27 cellular contexts compared by ENCODE assay signal in the genomic region with DNA sequence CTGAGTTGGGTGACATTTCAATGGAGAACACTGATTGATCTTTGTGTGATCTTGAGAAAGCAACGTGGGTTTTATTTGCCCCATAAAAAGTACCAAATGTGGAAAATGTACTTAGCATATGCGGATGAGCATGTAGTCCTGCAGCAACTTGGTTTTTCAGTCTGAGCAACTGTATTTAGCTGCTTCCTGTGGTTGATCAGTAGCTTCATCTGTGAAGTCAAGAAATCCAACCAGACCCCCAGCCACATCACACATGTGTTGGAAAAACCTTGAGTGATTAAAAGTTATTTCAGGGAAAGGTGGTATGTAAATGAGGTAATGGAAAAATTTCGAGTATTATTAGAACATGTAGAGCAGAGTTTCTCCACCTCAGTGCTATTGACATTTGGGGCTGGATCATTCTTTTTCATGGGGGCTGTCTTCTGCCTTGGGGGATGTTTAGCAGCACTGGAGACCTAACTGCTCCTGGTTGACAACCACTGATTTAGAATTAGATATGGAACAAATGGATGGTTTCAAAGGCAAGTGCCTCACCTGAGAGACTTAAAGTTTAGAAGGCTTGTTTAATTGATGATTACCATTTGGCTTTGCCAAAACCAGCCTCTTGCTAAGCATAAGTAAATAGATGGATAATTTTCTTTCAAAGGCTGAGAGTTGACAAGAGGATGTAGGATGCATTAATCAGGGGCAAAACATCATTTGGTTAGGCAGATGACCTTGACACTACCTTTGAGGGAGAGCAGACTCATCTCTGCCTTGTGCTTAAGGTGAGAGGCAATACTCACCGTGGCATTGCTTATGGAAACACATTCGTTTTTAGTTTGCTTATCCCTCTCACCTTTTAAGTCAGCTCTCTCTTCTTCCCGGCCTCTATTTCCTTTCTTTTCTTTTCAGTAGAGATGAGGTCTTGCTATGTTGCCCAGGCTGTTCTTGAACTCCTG.
DNase-seq lines count a peak whose midpoint lies in the region; ATAC-seq and TF ChIP-seq lines count a peak whose summit lies in the region.
"Had no signal": no experiment of that assay in that cellular context is flagged by ENCODE, and none has a peak within 500 bp of the region (broad histone marks: within the 10 kb centered on the region; RNA-seq: fewer than 3 reads in every experiment).

No MANE protein-coding gene starts in this region.

- peaks cover 0 to 21% (median 10%) of the 10 kb centered on the region in 10 experiments; a peak in 14 of 20 replicates for H3K4me1 ChIP-seq in BLaER1 treated with 17β-estradiol and CSF1 and Interleukin-3, amounts not matched to agents 10 nM and 100 nM
- no peaks in the 10 kb centered on the region for H3K4me1 ChIP-seq in neural progenitor cell
- H3K4me1 ChIP-seq: stomach, uterus had no signal

- H3K4me1 Mint-ChIP-seq in activated CD4-positive, alpha-beta T cell treated with anti-CD3 and anti-CD28 coated beads, Interleukin-2, amount 10 ng/mL, durations not matched to agents 24 days and 14 days: peaks cover 30% of the 10 kb centered on the region
- peaks cover 21% of the 10 kb centered on the region for H3K4me1 Mint-ChIP-seq in activated CD4-positive, alpha-beta T cell treated with anti-CD3 and anti-CD28 coated beads, Interleukin-2, amount 10 ng/mL, durations not matched to agents 7 days and 5 days
- peaks cover 12% of the 10 kb centered on the region for H3K4me1 Mint-ChIP-seq in T-helper 2 cell treated with Interferon-gamma antibody and Interleukin-4, amounts not matched to agents 5 μg/mL and 100 μg/mL, for 36 hours (ENCODE audit: low read depth)
- peaks cover 11% of the 10 kb centered on the region for H3K4me1 Mint-ChIP-seq in neural progenitor cell

- H3K79me2 ChIP-seq in neural progenitor cell (ENCODE audit: low read depth): no peaks in the 10 kb centered on the region

- CTCF ChIA-PET in activated CD4-positive, alpha-beta T cell treated with anti-CD3 and anti-CD28 coated beads, Interleukin-2, amount 10 ng/mL, durations not matched to agents 7 days and 5 days (lab: Charles Lee): no interaction called here

- H4K20me1 ChIP-seq in BLaER1 treated with 17β-estradiol and CSF1 and Interleukin-3, amounts not matched to agents 10 nM and 100 nM: no peaks in the 10 kb centered on the region
- no peaks in the 10 kb centered on the region for H4K20me1 ChIP-seq in neural progenitor cell (ENCODE audit: low read depth)

- H3K9me3 ChIP-seq in BLaER1 treated with 17β-estradiol and CSF1 and Interleukin-3, amounts not matched to agents 10 nM and 100 nM (replicated peaks in 1 of 11): peaks cover 6 to 15% (median 10%) of the 10 kb centered on the region in 11 experiments; a peak in 20 of 22 replicates
- H3K9me3 ChIP-seq in neural progenitor cell (ENCODE audit: low read depth): no peaks in the 10 kb centered on the region
- H3K9me3 ChIP-seq: thyroid gland, uterus had no signal

- intact Hi-C loops in activated CD4-positive, alpha-beta T cell treated with anti-CD3 and anti-CD28 coated beads, Interleukin-2, amount 10 ng/mL, durations not matched to agents 24 days and 14 days (cut with micrococcal nuclease): loop anchor here (2.0 kb wide), 1 partner anchor 57 kb away; no protein-coding TSS in a partner anchor

- H3K27me3 ChIP-seq in BLaER1 treated with 17β-estradiol and CSF1 and Interleukin-3, amounts not matched to agents 10 nM and 100 nM: no peaks in the 10 kb centered on the region; a peak in 1 of 22 replicates
- no peaks in the 10 kb centered on the region for H3K27me3 ChIP-seq in neural progenitor cell
- H3K27me3 ChIP-seq: brain microvascular endothelial cell, stomach, thyroid gland, uterus had no signal

- no peak overlapping the region for H3K4me3 ChIP-seq in BLaER1 treated with 17β-estradiol and CSF1 and Interleukin-3, amounts not matched to agents 10 nM and 100 nM
- H3K4me3 ChIP-seq in neural progenitor cell: no peak overlapping the region
- H3K4me3 ChIP-seq: stomach, thyroid gland, uterus had no signal

- H3K9ac ChIP-seq in BLaER1 treated with 17β-estradiol and CSF1 and Interleukin-3, amounts not matched to agents 10 nM and 100 nM: no peak overlapping the region
- H3K9ac ChIP-seq in neural progenitor cell: no peak overlapping the region

- DNase-seq in activated CD4-positive, alpha-beta T cell treated with anti-CD3 and anti-CD28 coated beads, Interleukin-2, amount 10 ng/mL, durations not matched to agents 24 days and 14 days: no peak
- DNase-seq in activated CD4-positive, alpha-beta T cell treated with anti-CD3 and anti-CD28 coated beads, Interleukin-2, amount 10 ng/mL, durations not matched to agents 7 days and 5 days: no peak
- peak; percentile 4 for DNase-seq in T-helper 2 cell treated with Interferon-gamma antibody and Interleukin-4, amounts not matched to agents 5 μg/mL and 100 μg/mL, for 36 hours (ENCODE audit: low spot score)
- no peak for DNase-seq in neural progenitor cell (ENCODE audit: low spot score)
- DNase-seq in AML-193 (lab: John Stamatoyannopoulos, UW): no peak
- DNase-seq in stimulated activated CD4-positive, alpha-beta T cell treated with anti-CD3 and anti-CD28 coated beads, Interleukin-1b, Interleukin-23, amount 100 ng/mL, for 48 hours: no peak
- DNase-seq: activated CD4-positive, alpha-beta T cell treated with anti-CD3 and anti-CD28 coated beads, Interleukin-2, amount 50 U/mL, for 1 hour; activated gamma-delta T cell; amniotic stem cell; brain microvascular endothelial cell; EL; glutamatergic neuron; HCEC 1CT; mammary epithelial cell; NCI-H1417; NCI-H2029; NCI-H526 treated with DMSO at 0.1 percent for 48 hours; nephron progenitor cell; stomach; T1000; thyroid gland; uterus had no signal

- POLR2A ChIA-PET in activated CD4-positive, alpha-beta T cell treated with anti-CD3 and anti-CD28 coated beads, Interleukin-2, amount 10 ng/mL, durations not matched to agents 7 days and 5 days (lab: Charles Lee): no interaction called here

- TF ChIP-seq CTCF in neural progenitor cell (IDR thresholded peaks at IDR 0.05): no peak

- peak overlapping the region; percentile 70 for H3K27ac Mint-ChIP-seq in activated CD4-positive, alpha-beta T cell treated with anti-CD3 and anti-CD28 coated beads, Interleukin-2, amount 10 ng/mL, durations not matched to agents 24 days and 14 days
- no peak overlapping the region for H3K27ac Mint-ChIP-seq in activated CD4-positive, alpha-beta T cell treated with anti-CD3 and anti-CD28 coated beads, Interleukin-2, amount 10 ng/mL, durations not matched to agents 7 days and 5 days
- H3K27ac Mint-ChIP-seq in T-helper 2 cell treated with Interferon-gamma antibody and Interleukin-4, amounts not matched to agents 5 μg/mL and 100 μg/mL, for 36 hours: no peak overlapping the region
- H3K27ac Mint-ChIP-seq in neural progenitor cell: no peak overlapping the region
- H3K27ac Mint-ChIP-seq: B cell, nephron progenitor cell had no signal

- H3K4me2 ChIP-seq in BLaER1 treated with 17β-estradiol and CSF1 and Interleukin-3, amounts not matched to agents 10 nM and 100 nM: peak overlapping the region in 7 of 11 experiments; percentile 21 to 53 (median 50); a peak in 13 of 22 replicates
- no peak overlapping the region for H3K4me2 ChIP-seq in neural progenitor cell

- H3K4me3 Mint-ChIP-seq in activated CD4-positive, alpha-beta T cell treated with anti-CD3 and anti-CD28 coated beads, Interleukin-2, amount 10 ng/mL, durations not matched to agents 24 days and 14 days: peak overlapping the region; percentile 26
- no peak overlapping the region for H3K4me3 Mint-ChIP-seq in activated CD4-positive, alpha-beta T cell treated with anti-CD3 and anti-CD28 coated beads, Interleukin-2, amount 10 ng/mL, durations not matched to agents 7 days and 5 days
- no peak overlapping the region for H3K4me3 Mint-ChIP-seq in T-helper 2 cell treated with Interferon-gamma antibody and Interleukin-4, amounts not matched to agents 5 μg/mL and 100 μg/mL, for 36 hours
- H3K4me3 Mint-ChIP-seq in neural progenitor cell: peak overlapping the region; percentile 12
- H3K4me3 Mint-ChIP-seq: B cell, nephron progenitor cell had no signal

- no peak for ATAC-seq in HG03159 (IDR thresholded peaks at IDR 0.05; ENCODE audit: unreplicated experiment)
- ATAC-seq: esophagus mucosa had no signal

- no peak overlapping the region for H3K27ac ChIP-seq in BLaER1 treated with 17β-estradiol and CSF1 and Interleukin-3, amounts not matched to agents 10 nM and 100 nM
- H3K27ac ChIP-seq in neural progenitor cell: no peak overlapping the region
- H3K27ac ChIP-seq: brain microvascular endothelial cell, stomach, thyroid gland, uterus, VCaP had no signal

- H3K27me3 Mint-ChIP-seq in activated CD4-positive, alpha-beta T cell treated with anti-CD3 and anti-CD28 coated beads, Interleukin-2, amount 10 ng/mL, durations not matched to agents 24 days and 14 days: no peaks in the 10 kb centered on the region
- H3K27me3 Mint-ChIP-seq in activated CD4-positive, alpha-beta T cell treated with anti-CD3 and anti-CD28 coated beads, Interleukin-2, amount 10 ng/mL, durations not matched to agents 7 days and 5 days: peaks cover 2% of the 10 kb centered on the region
- H3K27me3 Mint-ChIP-seq in T-helper 2 cell treated with Interferon-gamma antibody and Interleukin-4, amounts not matched to agents 5 μg/mL and 100 μg/mL, for 36 hours (ENCODE audit: low read depth): peaks cover 13% of the 10 kb centered on the region
- H3K27me3 Mint-ChIP-seq in neural progenitor cell (ENCODE audit: insufficient read depth, low read depth): peaks cover 30% of the 10 kb centered on the region

- no peak overlapping the region for H2AFZ ChIP-seq in neural progenitor cell (replicated peaks)

- H3K36me3 Mint-ChIP-seq in activated CD4-positive, alpha-beta T cell treated with anti-CD3 and anti-CD28 coated beads, Interleukin-2, amount 10 ng/mL, durations not matched to agents 24 days and 14 days (ENCODE audit: low read depth): no peaks in the 10 kb centered on the region
- no peaks in the 10 kb centered on the region for H3K36me3 Mint-ChIP-seq in activated CD4-positive, alpha-beta T cell treated with anti-CD3 and anti-CD28 coated beads, Interleukin-2, amount 10 ng/mL, durations not matched to agents 7 days and 5 days (ENCODE audit: low read depth)
- H3K36me3 Mint-ChIP-seq in T-helper 2 cell treated with Interferon-gamma antibody and Interleukin-4, amounts not matched to agents 5 μg/mL and 100 μg/mL, for 36 hours (ENCODE audit: low read depth): peaks cover 1% of the 10 kb centered on the region
- H3K36me3 Mint-ChIP-seq in neural progenitor cell: no peaks in the 10 kb centered on the region

- H3K9me3 Mint-ChIP-seq in activated CD4-positive, alpha-beta T cell treated with anti-CD3 and anti-CD28 coated beads, Interleukin-2, amount 10 ng/mL, durations not matched to agents 24 days and 14 days: no peaks in the 10 kb centered on the region
- peaks cover 6% of the 10 kb centered on the region for H3K9me3 Mint-ChIP-seq in activated CD4-positive, alpha-beta T cell treated with anti-CD3 and anti-CD28 coated beads, Interleukin-2, amount 10 ng/mL, durations not matched to agents 7 days and 5 days
- peaks cover 4% of the 10 kb centered on the region for H3K9me3 Mint-ChIP-seq in T-helper 2 cell treated with Interferon-gamma antibody and Interleukin-4, amounts not matched to agents 5 μg/mL and 100 μg/mL, for 36 hours
- peaks cover 8% of the 10 kb centered on the region for H3K9me3 Mint-ChIP-seq in neural progenitor cell

- H3K36me3 ChIP-seq in BLaER1 treated with 17β-estradiol and CSF1 and Interleukin-3, amounts not matched to agents 10 nM and 100 nM: no peaks in the 10 kb centered on the region
- H3K36me3 ChIP-seq in neural progenitor cell: no peaks in the 10 kb centered on the region
- H3K36me3 ChIP-seq: brain microvascular endothelial cell, stomach, thyroid gland, uterus had no signal

- H3F3A ChIP-seq in neural progenitor cell (ENCODE audit: low read depth): no peaks in the 10 kb centered on the region

Comparison
In these comparisons a context has a peak if more than half of its experiments do, and no peak if none do; other contexts are left out.
1. H3K4me3 Mint-ChIP-seq: peak in activated CD4-positive, alpha-beta T cell treated with anti-CD3 and anti-CD28 coated beads, Interleukin-2, amount 10 ng/mL, durations not matched to agents 24 days and 14 days (single experiment) and neural progenitor cell (single experiment); none in activated CD4-positive, alpha-beta T cell treated with anti-CD3 and anti-CD28 coated beads, Interleukin-2, amount 10 ng/mL, durations not matched to agents 7 days and 5 days (single experiment) and T-helper 2 cell treated with Interferon-gamma antibody and Interleukin-4, amounts not matched to agents 5 μg/mL and 100 μg/mL, for 36 hours (single experiment).